Comparison of ENCODE assay signal across 1 cellular context in the genomic region with DNA sequence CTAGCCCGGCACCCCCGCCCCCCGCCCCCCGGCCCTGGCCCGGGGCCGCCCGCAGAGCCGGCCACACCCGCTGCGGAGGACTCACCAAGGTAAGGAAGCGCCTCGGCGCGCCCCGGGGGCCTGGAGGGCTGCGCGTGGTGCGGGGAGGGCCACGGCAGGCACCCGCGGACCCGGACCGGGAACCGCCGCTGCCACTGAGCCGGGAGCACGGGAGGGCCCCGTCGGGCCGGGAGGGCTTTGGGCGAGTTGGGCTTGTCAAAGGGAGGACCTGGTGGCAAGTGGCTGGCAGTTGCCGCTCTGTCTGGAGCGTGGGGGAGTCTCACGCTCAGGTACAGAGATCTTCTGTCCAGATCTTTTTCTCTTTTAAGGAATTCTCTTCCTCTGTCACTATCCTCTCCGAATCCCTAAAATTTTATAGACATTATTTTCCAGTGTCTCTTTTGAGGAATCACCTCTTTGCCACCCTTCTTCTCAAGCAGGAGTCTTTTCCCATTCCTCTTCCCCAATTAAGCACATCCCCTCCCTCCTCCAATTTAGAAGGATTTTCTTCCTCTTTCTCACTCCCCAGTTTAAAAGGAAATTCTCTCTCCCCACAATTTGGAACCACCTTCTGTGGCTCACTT.
A peak's percentile ranks its signal among the peaks of the same experiment; 100 is the strongest.
TF ChIP-seq lines count a peak whose summit lies in the region.

No MANE protein-coding gene starts in this region.

TF ChIP-seq in HEK293, 187 proteins besides CTCF, POLR2A, EP300 and RAD21 (continued from another document):
- TF ChIP-seq, protein P1, sequence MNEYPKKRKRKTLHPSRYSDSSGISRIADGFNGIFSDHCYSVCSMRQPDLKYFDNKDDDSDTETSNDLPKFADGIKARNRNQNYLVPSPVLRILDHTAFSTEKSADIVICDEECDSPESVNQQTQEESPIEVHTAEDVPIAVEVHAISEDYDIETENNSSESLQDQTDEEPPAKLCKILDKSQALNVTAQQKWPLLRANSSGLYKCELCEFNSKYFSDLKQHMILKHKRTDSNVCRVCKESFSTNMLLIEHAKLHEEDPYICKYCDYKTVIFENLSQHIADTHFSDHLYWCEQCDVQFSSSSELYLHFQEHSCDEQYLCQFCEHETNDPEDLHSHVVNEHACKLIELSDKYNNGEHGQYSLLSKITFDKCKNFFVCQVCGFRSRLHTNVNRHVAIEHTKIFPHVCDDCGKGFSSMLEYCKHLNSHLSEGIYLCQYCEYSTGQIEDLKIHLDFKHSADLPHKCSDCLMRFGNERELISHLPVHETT (tag by site-specific recombination; IDR thresholded peaks at IDR 0.05) = no peak
- TF ChIP-seq KLF1 (tag by site-specific recombination; IDR thresholded peaks at IDR 0.05) = no peak
- TF ChIP-seq, protein P2, sequence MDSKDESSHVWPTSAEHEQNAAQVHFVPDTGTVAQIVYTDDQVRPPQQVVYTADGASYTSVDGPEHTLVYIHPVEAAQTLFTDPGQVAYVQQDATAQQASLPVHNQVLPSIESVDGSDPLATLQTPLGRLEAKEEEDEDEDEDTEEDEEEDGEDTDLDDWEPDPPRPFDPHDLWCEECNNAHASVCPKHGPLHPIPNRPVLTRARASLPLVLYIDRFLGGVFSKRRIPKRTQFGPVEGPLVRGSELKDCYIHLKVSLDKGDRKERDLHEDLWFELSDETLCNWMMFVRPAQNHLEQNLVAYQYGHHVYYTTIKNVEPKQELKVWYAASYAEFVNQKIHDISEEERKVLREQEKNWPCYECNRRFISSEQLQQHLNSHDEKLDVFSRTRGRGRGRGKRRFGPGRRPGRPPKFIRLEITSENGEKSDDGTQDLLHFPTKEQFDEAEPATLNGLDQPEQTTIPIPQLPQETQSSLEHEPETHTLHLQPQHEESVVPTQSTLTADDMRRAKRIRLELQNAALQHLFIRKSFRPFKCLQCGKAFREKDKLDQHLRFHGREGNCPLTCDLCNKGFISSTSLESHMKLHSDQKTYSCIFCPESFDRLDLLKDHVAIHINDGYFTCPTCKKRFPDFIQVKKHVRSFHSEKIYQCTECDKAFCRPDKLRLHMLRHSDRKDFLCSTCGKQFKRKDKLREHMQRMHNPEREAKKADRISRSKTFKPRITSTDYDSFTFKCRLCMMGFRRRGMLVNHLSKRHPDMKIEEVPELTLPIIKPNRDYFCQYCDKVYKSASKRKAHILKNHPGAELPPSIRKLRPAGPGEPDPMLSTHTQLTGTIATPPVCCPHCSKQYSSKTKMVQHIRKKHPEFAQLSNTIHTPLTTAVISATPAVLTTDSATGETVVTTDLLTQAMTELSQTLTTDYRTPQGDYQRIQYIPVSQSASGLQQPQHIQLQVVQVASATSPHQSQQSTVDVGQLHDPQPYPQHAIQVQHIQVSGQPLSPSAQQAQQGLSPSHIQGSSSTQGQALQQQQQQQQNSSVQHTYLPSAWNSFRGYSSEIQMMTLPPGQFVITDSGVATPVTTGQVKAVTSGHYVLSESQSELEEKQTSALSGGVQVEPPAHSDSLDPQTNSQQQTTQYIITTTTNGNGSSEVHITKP (tag by site-specific recombination; IDR thresholded peaks at IDR 0.05) = peak; percentile 75; the same call in 1 of the 2 replicates
- TF ChIP-seq ZNF140 (tag by site-specific recombination; IDR thresholded peaks at IDR 0.05) = no peak
- TF ChIP-seq ZBTB8A (tag by site-specific recombination; IDR thresholded peaks at IDR 0.05) = peak; percentile 61
- TF ChIP-seq ZNF623 (tag by site-specific recombination; IDR thresholded peaks at IDR 0.05) = no peak
